Comparison of ENCODE assay signal across 1 cellular context in the genomic region with DNA sequence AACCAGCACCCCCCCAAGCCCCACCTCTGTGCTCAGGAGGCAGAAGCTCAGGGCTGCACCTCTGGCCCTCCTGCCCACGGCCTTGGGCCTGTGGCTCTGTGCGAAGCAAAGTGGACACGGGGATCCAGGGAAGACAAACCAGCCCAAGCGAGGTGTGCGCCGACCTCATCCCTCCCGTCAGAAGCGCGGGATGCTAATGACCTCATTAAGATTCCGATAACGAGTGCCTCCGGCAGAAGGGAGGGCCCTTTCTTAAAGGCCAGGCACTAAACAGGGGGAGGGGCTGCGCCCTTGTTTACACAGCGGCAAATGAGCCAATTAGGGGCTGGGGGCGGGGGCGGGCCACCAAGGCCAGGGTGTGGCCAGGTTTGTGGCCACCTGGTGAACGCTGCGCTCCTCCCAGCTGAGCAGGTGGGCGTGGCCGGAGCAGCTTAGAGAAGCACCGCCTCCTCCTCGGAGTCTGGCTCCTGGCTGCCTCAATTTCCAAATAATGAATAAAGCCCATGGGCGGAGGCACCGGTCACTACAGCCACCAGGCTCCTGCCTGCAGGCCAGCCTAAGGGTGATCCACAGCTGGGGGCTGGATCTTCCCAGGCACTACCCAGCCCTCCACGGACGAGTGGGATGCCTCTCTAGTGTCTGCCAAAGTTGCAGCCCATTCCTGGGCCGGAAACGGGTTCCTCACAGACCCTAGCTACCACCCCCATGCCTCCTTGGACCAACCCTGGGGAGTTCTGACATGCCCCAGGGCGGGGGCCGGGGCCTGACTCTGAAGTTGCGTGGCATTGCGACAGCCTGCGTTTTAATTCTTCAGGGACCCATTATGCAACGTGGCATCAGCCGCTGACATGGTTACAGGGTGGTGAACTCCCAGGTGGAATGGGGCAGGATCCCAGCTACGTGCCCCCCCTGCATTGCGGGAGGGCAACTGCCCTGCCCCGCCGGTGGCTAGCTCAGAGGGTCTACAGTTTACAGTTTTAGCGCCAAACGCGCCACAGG.
TF ChIP-seq lines count a peak whose summit lies in the region.

No MANE protein-coding gene starts in this region.

TF ChIP-seq in K562, 482 proteins besides CTCF, POLR2A, EP300 and RAD21 (continued from another document and continues in another):
- TF ChIP-seq, protein P1, sequence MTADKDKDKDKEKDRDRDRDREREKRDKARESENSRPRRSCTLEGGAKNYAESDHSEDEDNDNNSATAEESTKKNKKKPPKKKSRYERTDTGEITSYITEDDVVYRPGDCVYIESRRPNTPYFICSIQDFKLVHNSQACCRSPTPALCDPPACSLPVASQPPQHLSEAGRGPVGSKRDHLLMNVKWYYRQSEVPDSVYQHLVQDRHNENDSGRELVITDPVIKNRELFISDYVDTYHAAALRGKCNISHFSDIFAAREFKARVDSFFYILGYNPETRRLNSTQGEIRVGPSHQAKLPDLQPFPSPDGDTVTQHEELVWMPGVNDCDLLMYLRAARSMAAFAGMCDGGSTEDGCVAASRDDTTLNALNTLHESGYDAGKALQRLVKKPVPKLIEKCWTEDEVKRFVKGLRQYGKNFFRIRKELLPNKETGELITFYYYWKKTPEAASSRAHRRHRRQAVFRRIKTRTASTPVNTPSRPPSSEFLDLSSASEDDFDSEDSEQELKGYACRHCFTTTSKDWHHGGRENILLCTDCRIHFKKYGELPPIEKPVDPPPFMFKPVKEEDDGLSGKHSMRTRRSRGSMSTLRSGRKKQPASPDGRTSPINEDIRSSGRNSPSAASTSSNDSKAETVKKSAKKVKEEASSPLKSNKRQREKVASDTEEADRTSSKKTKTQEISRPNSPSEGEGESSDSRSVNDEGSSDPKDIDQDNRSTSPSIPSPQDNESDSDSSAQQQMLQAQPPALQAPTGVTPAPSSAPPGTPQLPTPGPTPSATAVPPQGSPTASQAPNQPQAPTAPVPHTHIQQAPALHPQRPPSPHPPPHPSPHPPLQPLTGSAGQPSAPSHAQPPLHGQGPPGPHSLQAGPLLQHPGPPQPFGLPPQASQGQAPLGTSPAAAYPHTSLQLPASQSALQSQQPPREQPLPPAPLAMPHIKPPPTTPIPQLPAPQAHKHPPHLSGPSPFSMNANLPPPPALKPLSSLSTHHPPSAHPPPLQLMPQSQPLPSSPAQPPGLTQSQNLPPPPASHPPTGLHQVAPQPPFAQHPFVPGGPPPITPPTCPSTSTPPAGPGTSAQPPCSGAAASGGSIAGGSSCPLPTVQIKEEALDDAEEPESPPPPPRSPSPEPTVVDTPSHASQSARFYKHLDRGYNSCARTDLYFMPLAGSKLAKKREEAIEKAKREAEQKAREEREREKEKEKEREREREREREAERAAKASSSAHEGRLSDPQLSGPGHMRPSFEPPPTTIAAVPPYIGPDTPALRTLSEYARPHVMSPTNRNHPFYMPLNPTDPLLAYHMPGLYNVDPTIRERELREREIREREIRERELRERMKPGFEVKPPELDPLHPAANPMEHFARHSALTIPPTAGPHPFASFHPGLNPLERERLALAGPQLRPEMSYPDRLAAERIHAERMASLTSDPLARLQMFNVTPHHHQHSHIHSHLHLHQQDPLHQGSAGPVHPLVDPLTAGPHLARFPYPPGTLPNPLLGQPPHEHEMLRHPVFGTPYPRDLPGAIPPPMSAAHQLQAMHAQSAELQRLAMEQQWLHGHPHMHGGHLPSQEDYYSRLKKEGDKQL (CRISPR knock-in tag; IDR thresholded peaks at IDR 0.05; ENCODE audit: borderline replicate concordance) = peak; percentile 79; the same call in 1 of the 2 replicates
- TF ChIP-seq SAP30 (IDR thresholded peaks at IDR 0.05; ENCODE audit: borderline replicate concordance, insufficient read depth, low read depth, low read length, poor library complexity, severe bottlenecking) = peak; percentile 38
- TF ChIP-seq SUPT5H (IDR thresholded peaks at IDR 0.05) = peak; percentile 65
- TF ChIP-seq ZFX (CRISPR knock-in tag; IDR thresholded peaks at IDR 0.05) = peak; percentile 69
- peak; percentile 95 for TF ChIP-seq RBM22 (IDR thresholded peaks at IDR 0.05; ENCODE audit: low read depth, low read length, poor library complexity, severe bottlenecking)
- TF ChIP-seq DACH1 (IDR thresholded peaks at IDR 0.05; ENCODE audit: partially characterized antibody) = peak; percentile 56
- peak; percentile 48 for TF ChIP-seq HDAC2 (IDR thresholded peaks at IDR 0.05)
- peak in 1 of 2 experiments; percentile 53; a peak in 2 of 4 replicates for TF ChIP-seq HDAC1 (IDR thresholded peaks at IDR 0.05)
- no peak for TF ChIP-seq TEAD1 (CRISPR knock-in tag; IDR thresholded peaks at IDR 0.05)
- peak in 1 of 2 experiments; percentile 34; a peak in 1 of 4 replicates for TF ChIP-seq TBL1XR1 (IDR thresholded peaks at IDR 0.05; ENCODE audit: low read length in 2 of 2)
- TF ChIP-seq, protein P2, sequence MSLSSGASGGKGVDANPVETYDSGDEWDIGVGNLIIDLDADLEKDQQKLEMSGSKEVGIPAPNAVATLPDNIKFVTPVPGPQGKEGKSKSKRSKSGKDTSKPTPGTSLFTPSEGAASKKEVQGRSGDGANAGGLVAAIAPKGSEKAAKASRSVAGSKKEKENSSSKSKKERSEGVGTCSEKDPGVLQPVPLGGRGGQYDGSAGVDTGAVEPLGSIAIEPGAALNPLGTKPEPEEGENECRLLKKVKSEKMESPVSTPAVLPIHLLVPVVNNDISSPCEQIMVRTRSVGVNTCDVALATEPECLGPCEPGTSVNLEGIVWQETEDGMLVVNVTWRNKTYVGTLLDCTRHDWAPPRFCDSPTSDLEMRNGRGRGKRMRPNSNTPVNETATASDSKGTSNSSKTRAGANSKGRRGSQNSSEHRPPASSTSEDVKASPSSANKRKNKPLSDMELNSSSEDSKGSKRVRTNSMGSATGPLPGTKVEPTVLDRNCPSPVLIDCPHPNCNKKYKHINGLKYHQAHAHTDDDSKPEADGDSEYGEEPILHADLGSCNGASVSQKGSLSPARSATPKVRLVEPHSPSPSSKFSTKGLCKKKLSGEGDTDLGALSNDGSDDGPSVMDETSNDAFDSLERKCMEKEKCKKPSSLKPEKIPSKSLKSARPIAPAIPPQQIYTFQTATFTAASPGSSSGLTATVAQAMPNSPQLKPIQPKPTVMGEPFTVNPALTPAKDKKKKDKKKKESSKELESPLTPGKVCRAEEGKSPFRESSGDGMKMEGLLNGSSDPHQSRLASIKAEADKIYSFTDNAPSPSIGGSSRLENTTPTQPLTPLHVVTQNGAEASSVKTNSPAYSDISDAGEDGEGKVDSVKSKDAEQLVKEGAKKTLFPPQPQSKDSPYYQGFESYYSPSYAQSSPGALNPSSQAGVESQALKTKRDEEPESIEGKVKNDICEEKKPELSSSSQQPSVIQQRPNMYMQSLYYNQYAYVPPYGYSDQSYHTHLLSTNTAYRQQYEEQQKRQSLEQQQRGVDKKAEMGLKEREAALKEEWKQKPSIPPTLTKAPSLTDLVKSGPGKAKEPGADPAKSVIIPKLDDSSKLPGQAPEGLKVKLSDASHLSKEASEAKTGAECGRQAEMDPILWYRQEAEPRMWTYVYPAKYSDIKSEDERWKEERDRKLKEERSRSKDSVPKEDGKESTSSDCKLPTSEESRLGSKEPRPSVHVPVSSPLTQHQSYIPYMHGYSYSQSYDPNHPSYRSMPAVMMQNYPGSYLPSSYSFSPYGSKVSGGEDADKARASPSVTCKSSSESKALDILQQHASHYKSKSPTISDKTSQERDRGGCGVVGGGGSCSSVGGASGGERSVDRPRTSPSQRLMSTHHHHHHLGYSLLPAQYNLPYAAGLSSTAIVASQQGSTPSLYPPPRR (CRISPR knock-in tag; IDR thresholded peaks at IDR 0.05; ENCODE audit: borderline replicate concordance) = no peak
- TF ChIP-seq ZBED1 (IDR thresholded peaks at IDR 0.05) = peak; percentile 43; the same call in 1 of the 2 replicates
- TF ChIP-seq NONO (IDR thresholded peaks at IDR 0.05; ENCODE audit: low read depth in 2 of 2, low read length in 1 of 2) = peak in 1 of 2 experiments; percentile 29; a peak in 1 of 4 replicates
- TF ChIP-seq, protein P3, sequence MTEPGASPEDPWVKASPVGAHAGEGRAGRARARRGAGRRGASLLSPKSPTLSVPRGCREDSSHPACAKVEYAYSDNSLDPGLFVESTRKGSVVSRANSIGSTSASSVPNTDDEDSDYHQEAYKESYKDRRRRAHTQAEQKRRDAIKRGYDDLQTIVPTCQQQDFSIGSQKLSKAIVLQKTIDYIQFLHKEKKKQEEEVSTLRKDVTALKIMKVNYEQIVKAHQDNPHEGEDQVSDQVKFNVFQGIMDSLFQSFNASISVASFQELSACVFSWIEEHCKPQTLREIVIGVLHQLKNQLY (CRISPR knock-in tag; conservative IDR thresholded peaks at IDR 0.05) = 0 out of 4 replicates have a peak, but pooled peaks of 1 of the 2 experiments have one; percentile 4
- no peak for TF ChIP-seq ZNF589 (CRISPR knock-in tag; IDR thresholded peaks at IDR 0.05; ENCODE audit: low read depth)
- TF ChIP-seq, protein P4, sequence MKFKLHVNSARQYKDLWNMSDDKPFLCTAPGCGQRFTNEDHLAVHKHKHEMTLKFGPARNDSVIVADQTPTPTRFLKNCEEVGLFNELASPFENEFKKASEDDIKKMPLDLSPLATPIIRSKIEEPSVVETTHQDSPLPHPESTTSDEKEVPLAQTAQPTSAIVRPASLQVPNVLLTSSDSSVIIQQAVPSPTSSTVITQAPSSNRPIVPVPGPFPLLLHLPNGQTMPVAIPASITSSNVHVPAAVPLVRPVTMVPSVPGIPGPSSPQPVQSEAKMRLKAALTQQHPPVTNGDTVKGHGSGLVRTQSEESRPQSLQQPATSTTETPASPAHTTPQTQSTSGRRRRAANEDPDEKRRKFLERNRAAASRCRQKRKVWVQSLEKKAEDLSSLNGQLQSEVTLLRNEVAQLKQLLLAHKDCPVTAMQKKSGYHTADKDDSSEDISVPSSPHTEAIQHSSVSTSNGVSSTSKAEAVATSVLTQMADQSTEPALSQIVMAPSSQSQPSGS (CRISPR knock-in tag; IDR thresholded peaks at IDR 0.05) = peak; percentile 48; the same call in 1 of the 2 replicates
- peak; percentile 75; the same call in 1 of the 2 replicates for TF ChIP-seq ZBTB1 (CRISPR knock-in tag; IDR thresholded peaks at IDR 0.05; ENCODE audit: borderline replicate concordance, low read depth)
- peak; percentile 28 for TF ChIP-seq SMAD1 (IDR thresholded peaks at IDR 0.05; ENCODE audit: low read depth, low read length, partially characterized antibody)
- peak; percentile 44; the same call in 1 of the 2 replicates for TF ChIP-seq POLR2H (tag; IDR thresholded peaks at IDR 0.05; ENCODE audit: low read depth)
- peak; percentile 13; the same call in 1 of the 2 replicates for TF ChIP-seq GABPB1 (CRISPR knock-in tag; IDR thresholded peaks at IDR 0.05)
- TF ChIP-seq, protein P5, sequence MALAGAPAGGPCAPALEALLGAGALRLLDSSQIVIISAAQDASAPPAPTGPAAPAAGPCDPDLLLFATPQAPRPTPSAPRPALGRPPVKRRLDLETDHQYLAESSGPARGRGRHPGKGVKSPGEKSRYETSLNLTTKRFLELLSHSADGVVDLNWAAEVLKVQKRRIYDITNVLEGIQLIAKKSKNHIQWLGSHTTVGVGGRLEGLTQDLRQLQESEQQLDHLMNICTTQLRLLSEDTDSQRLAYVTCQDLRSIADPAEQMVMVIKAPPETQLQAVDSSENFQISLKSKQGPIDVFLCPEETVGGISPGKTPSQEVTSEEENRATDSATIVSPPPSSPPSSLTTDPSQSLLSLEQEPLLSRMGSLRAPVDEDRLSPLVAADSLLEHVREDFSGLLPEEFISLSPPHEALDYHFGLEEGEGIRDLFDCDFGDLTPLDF (CRISPR knock-in tag; IDR thresholded peaks at IDR 0.05) = peak; percentile 56; the same call in 1 of the 2 replicates
- no peak for TF ChIP-seq ZNF41 (CRISPR knock-in tag; conservative IDR thresholded peaks at IDR 0.05)
- no peak for TF ChIP-seq MAFK (IDR thresholded peaks at IDR 0.05; ENCODE audit: low read length)
- TF ChIP-seq FOXA1 (IDR thresholded peaks at IDR 0.05; ENCODE audit: borderline replicate concordance) = peak; percentile 98
- peak; percentile 51 for TF ChIP-seq NCOA1 (IDR thresholded peaks at IDR 0.05; ENCODE audit: low read depth)
- TF ChIP-seq MTF1 (CRISPR knock-in tag; IDR thresholded peaks at IDR 0.05; ENCODE audit: borderline replicate concordance) = 0 out of 2 replicates have a peak, but pooled peaks have one; percentile 8
- peak; percentile 82 to 84 for TF ChIP-seq NRF1 (conservative IDR thresholded peaks at IDR 0.05 in 1 of 2, IDR thresholded peaks at IDR 0.05 in 1 of 2)
- TF ChIP-seq ARID1B (IDR thresholded peaks at IDR 0.05) = peak; percentile 56
- TF ChIP-seq TEAD4 (IDR thresholded peaks at IDR 0.05; ENCODE audit: low read length) = peak; percentile 36; the same call in 1 of the 2 replicates
- TF ChIP-seq TEAD4 (CRISPR knock-in tag; IDR thresholded peaks at IDR 0.05; ENCODE audit: borderline replicate concordance) = no peak
- peak; percentile 58 for TF ChIP-seq CXXC5 (CRISPR knock-in tag; IDR thresholded peaks at IDR 0.05)
- TF ChIP-seq GABPA (tag; conservative IDR thresholded peaks at IDR 0.05; ENCODE audit: low read depth) = no peak
- TF ChIP-seq, protein P6, sequence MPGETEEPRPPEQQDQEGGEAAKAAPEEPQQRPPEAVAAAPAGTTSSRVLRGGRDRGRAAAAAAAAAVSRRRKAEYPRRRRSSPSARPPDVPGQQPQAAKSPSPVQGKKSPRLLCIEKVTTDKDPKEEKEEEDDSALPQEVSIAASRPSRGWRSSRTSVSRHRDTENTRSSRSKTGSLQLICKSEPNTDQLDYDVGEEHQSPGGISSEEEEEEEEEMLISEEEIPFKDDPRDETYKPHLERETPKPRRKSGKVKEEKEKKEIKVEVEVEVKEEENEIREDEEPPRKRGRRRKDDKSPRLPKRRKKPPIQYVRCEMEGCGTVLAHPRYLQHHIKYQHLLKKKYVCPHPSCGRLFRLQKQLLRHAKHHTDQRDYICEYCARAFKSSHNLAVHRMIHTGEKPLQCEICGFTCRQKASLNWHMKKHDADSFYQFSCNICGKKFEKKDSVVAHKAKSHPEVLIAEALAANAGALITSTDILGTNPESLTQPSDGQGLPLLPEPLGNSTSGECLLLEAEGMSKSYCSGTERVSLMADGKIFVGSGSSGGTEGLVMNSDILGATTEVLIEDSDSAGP (CRISPR knock-in tag; IDR thresholded peaks at IDR 0.05) = peak; percentile 60; the same call in 1 of the 2 replicates
- peak; percentile 72 for TF ChIP-seq TBP (optimal IDR thresholded peaks at IDR 0.05; ENCODE audit: low read depth, low read length)
- 0 out of 4 replicates have a peak, but pooled peaks of 1 of the 2 experiments have one; percentile 9 for TF ChIP-seq TRIM24 (IDR thresholded peaks at IDR 0.05)
- no peak for TF ChIP-seq RBM17 (IDR thresholded peaks at IDR 0.05; ENCODE audit: borderline replicate concordance, low read depth, low read length)
- no peak for TF ChIP-seq ATF1 (CRISPR knock-in tag; IDR thresholded peaks at IDR 0.05)
- TF ChIP-seq ATF1 (tag; IDR thresholded peaks at IDR 0.05) = peak; percentile 68
- peak; percentile 76; the same call in 1 of the 2 replicates for TF ChIP-seq JUN (IDR thresholded peaks at IDR 0.05; ENCODE audit: borderline replicate concordance, low read depth, low read length)
- 0 out of 2 replicates have a peak, but pooled peaks have one; percentile 58 for TF ChIP-seq JUN (CRISPR knock-in tag; IDR thresholded peaks at IDR 0.05; ENCODE audit: borderline replicate concordance)
- TF ChIP-seq BHLHE40 (IDR thresholded peaks at IDR 0.05; ENCODE audit: low read length) = peak; percentile 22; the same call in 1 of the 2 replicates
- TF ChIP-seq, protein P7, sequence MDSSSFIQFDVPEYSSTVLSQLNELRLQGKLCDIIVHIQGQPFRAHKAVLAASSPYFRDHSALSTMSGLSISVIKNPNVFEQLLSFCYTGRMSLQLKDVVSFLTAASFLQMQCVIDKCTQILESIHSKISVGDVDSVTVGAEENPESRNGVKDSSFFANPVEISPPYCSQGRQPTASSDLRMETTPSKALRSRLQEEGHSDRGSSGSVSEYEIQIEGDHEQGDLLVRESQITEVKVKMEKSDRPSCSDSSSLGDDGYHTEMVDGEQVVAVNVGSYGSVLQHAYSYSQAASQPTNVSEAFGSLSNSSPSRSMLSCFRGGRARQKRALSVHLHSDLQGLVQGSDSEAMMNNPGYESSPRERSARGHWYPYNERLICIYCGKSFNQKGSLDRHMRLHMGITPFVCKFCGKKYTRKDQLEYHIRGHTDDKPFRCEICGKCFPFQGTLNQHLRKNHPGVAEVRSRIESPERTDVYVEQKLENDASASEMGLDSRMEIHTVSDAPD (CRISPR knock-in tag; IDR thresholded peaks at IDR 0.05) = no peak
- TF ChIP-seq HDGF (IDR thresholded peaks at IDR 0.05) = no peak
